15 cellular contexts compared by ENCODE assay signal in the genomic region with DNA sequence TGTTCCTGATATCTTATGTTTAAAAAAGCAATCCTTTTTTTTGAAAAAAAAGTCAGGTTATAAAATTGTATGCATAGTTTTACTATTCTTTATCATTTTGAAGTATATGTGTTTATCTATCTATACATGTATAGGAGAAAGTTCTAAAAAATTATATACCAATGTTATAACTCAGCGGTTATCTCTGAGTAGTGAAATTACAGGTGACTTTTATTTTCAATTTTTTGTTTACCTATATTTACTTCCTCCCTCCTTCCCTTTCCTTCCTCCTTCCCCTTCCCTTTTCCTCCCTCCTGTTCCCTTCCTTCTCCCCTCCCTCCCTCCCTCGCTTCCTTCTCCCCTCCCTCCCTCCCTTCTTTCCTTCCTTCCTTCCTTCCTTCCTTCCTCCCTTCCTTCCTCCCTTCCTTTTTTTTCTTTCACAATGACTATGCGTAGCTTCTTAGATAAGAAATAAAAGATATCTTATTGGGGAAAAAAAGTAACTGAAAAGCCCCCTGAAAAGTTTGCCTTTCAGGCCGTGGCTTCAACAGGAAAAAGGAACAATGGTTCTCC.
A peak's percentile ranks its signal among the peaks of the same experiment; 100 is the strongest.
DNase-seq lines count a peak whose midpoint lies in the region; ATAC-seq and TF ChIP-seq lines count a peak whose summit lies in the region.
"Had no signal": no experiment of that assay in that cellular context is flagged by ENCODE, and none has a peak within 500 bp of the region (broad histone marks: within the 10 kb centered on the region; RNA-seq: fewer than 3 reads in every experiment).

No MANE protein-coding gene starts in this region.

- H3K9me3 ChIP-seq in HCT116 (ENCODE audit: control insufficient read depth in 1 of 2, insufficient read depth in 1 of 2, low read depth in 1 of 2, low read length in 2 of 2) (no peaks in the 10 kb centered on the region), colonic mucosa (no peaks in the 10 kb centered on the region), muscle layer of duodenum (ENCODE audit: control insufficient read depth in 1 of 2, low read length in 2 of 2) (no peaks in the 10 kb centered on the region)

- no peak for DNase-seq in HCT116 (ENCODE audit: low read depth, low spot score)
- DNase-seq in colonic mucosa, result no peak
- no peak for DNase-seq in 8988T
- DNase-seq in activated naive CD4-positive, alpha-beta T cell treated with anti-CD3 and anti-CD28 coated beads, Interleukin-2, amount 50 U/mL, for 72 hours (ENCODE audit: low spot score in 2 of 2), result no peak
- DNase-seq in natural killer cell, result no peak
- DNase-seq: activated CD4-positive, alpha-beta T cell treated with anti-CD3 and anti-CD28 coated beads for 48 hours; activated T-cell treated with anti-CD3 and anti-CD28 coated beads, Interleukin-2, amount 50 U/mL, for 4 hours; CD4-positive, CD25-positive, alpha-beta regulatory T cell; effector memory CD8-positive, alpha-beta T cell; NCI-H526 had no signal

- H3K27ac Mint-ChIP-seq in activated naive CD4-positive, alpha-beta T cell treated with anti-CD3 and anti-CD28 coated beads, Interleukin-2, amount 50 U/mL, for 72 hours, result no peak overlapping the region
- no peak overlapping the region for H3K27ac Mint-ChIP-seq in natural killer cell
- H3K27ac Mint-ChIP-seq: CD4-positive, CD25-positive, alpha-beta regulatory T cell; effector memory CD8-positive, alpha-beta T cell; T-helper 1 cell treated with Interleukin-12 subunit alpha and Interleukin-12 subunit beta and Interleukin-4 antibody, amounts not matched to agents 30 μg/mL and 1 μg/mL, for 36 hours had no signal

- TF ChIP-seq CTCF in HCT116 (IDR thresholded peaks at IDR 0.05 in 2 of 3, conservative IDR thresholded peaks at IDR 0.05 in 1 of 3; ENCODE audit: borderline replicate concordance in 1 of 3, insufficient read depth in 1 of 3, low read depth in 2 of 3, low read length in 2 of 3) (no peak), colonic mucosa (IDR thresholded peaks at IDR 0.05) (no peak), natural killer cell (IDR thresholded peaks at IDR 0.05) (no peak)

- peaks cover 8 to 13% of the 10 kb centered on the region in 2 donors for H3K4me1 Mint-ChIP-seq in natural killer cell

- peaks cover 5 to 7% of the 10 kb centered on the region in 2 donors for H3K27me3 Mint-ChIP-seq in natural killer cell (ENCODE audit: low read depth in 2 of 2)

- POLR2A ChIA-PET in HCT116 (lab: Charles Lee), result interaction anchor here (2.4 kb wide), 1 partner anchor 292 kb away, joined by 8 read pairs; no protein-coding TSS in a partner anchor

- intact Hi-C loops in HCT116 (cut with micrococcal nuclease), result no loop called here
- intact Hi-C loops in colonic mucosa (cut with DNase I), result no loop called here
- intact Hi-C loops in natural killer cell (cut with micrococcal nuclease), result no loop called here

- CTCF ChIA-PET in HCT116 (lab: Charles Lee), result interaction anchor here (0.9 to 21.2 kb wide), 5 partner anchors 18 to 291 kb away, joined by 3 to 338 read pairs (median 9); no protein-coding TSS in a partner anchor

- peak overlapping the region; percentile 63 for H3K4me2 ChIP-seq in HCT116 (ENCODE audit: low read length)
- H3K4me2 ChIP-seq: KMS-11 had no signal

- no peaks in the 10 kb centered on the region for H3K27me3 ChIP-seq in HCT116 (ENCODE audit: insufficient read depth, low read length)
- no peaks in the 10 kb centered on the region for H3K27me3 ChIP-seq in colonic mucosa
- H3K27me3 ChIP-seq in muscle layer of duodenum (ENCODE audit: low read depth, low read length), result no peaks in the 10 kb centered on the region

- no peak for TF ChIP-seq RAD21 in HCT116 (IDR thresholded peaks at IDR 0.05; ENCODE audit: low read depth)

- no peak for TF ChIP-seq POLR2A in HCT116 (IDR thresholded peaks at IDR 0.05; ENCODE audit: borderline replicate concordance, extremely low read depth, insufficient read depth, insufficient read length)

- H3K9me2 ChIP-seq in HCT116 (ENCODE audit: insufficient read depth), result no peaks in the 10 kb centered on the region

- ATAC-seq in HCT116 (no peak), natural killer cell (no peak), HG02885 (IDR thresholded peaks at IDR 0.05; ENCODE audit: poor library complexity, unreplicated experiment) (no peak)
- no peak for ATAC-seq in activated naive CD4-positive, alpha-beta T cell treated with anti-CD3 and anti-CD28 coated beads, Interleukin-2, amount 50 U/mL, for 72 hours
- ATAC-seq: activated T-cell treated with anti-CD3 and anti-CD28 coated beads, Interleukin-2, amount 50 U/mL, for 4 hours; effector memory CD8-positive, alpha-beta T cell had no signal

- H3K4me1 ChIP-seq in HCT116 (ENCODE audit: control insufficient read depth in 1 of 2, insufficient read depth in 2 of 2, low read length in 2 of 2), result peaks cover 16 to 28% of the 10 kb centered on the region in 2 experiments; a peak in 3 of 4 replicates
- no peaks in the 10 kb centered on the region for H3K4me1 ChIP-seq in colonic mucosa
- peaks cover 4 to 5% of the 10 kb centered on the region in 2 donors for H3K4me1 ChIP-seq in muscle layer of duodenum (ENCODE audit: control insufficient read depth in 1 of 2, insufficient read depth in 2 of 2, low read length in 2 of 2)

- no peak overlapping the region for H2AFZ ChIP-seq in HCT116 (ENCODE audit: low read depth, low read length, poor library complexity, severe bottlenecking)

- H4K20me1 ChIP-seq in HCT116 (ENCODE audit: insufficient read depth), result no peaks in the 10 kb centered on the region

- H3K9me3 Mint-ChIP-seq in activated naive CD4-positive, alpha-beta T cell treated with anti-CD3 and anti-CD28 coated beads, Interleukin-2, amount 50 U/mL, for 72 hours, result no peaks in the 10 kb centered on the region
- H3K9me3 Mint-ChIP-seq in natural killer cell, result no peaks in the 10 kb centered on the region
- H3K9me3 Mint-ChIP-seq: activated T-cell treated with anti-CD3 and anti-CD28 coated beads, Interleukin-2, amount 50 U/mL, for 4 hours; effector memory CD8-positive, alpha-beta T cell; T-helper 1 cell treated with Interleukin-12 subunit alpha and Interleukin-12 subunit beta and Interleukin-4 antibody, amounts not matched to agents 30 μg/mL and 1 μg/mL, for 36 hours had no signal

- H3K36me3 Mint-ChIP-seq in activated naive CD4-positive, alpha-beta T cell treated with anti-CD3 and anti-CD28 coated beads, Interleukin-2, amount 50 U/mL, for 72 hours, result no peaks in the 10 kb centered on the region
- H3K36me3 Mint-ChIP-seq in natural killer cell, result no peaks in the 10 kb centered on the region
- H3K36me3 Mint-ChIP-seq: CD4-positive, CD25-positive, alpha-beta regulatory T cell had no signal

- H3K36me3 ChIP-seq in HCT116 (ENCODE audit: control insufficient read depth in 1 of 2, insufficient read depth in 2 of 2, low read length in 2 of 2) (no peaks in the 10 kb centered on the region), colonic mucosa (no peaks in the 10 kb centered on the region), muscle layer of duodenum (ENCODE audit: control insufficient read depth in 1 of 2, insufficient read depth in 2 of 2, low read length in 2 of 2) (no peaks in the 10 kb centered on the region)

- H3K4me3 ChIP-seq in HCT116 (replicated peaks in 1 of 2; ENCODE audit: low read depth in 1 of 2, low read length in 2 of 2) (no peak overlapping the region), colonic mucosa (no peak overlapping the region), muscle layer of duodenum (ENCODE audit: low read depth in 1 of 2, low read length in 2 of 2) (no peak overlapping the region)

- no peak overlapping the region for H3K4me3 Mint-ChIP-seq in natural killer cell
- H3K4me3 Mint-ChIP-seq: activated T-cell treated with anti-CD3 and anti-CD28 coated beads, Interleukin-2, amount 50 U/mL, for 4 hours; CD4-positive, CD25-positive, alpha-beta regulatory T cell; effector memory CD8-positive, alpha-beta T cell; T-helper 1 cell treated with Interleukin-12 subunit alpha and Interleukin-12 subunit beta and Interleukin-4 antibody, amounts not matched to agents 30 μg/mL and 1 μg/mL, for 36 hours had no signal

- H3K27ac ChIP-seq in HCT116 (ENCODE audit: low read depth, low read length), result peak overlapping the region; percentile 27; the same call in 1 of the 2 replicates
- peak overlapping the region; percentile 21 for H3K27ac ChIP-seq in colonic mucosa
- peak overlapping the region; percentile 35 for H3K27ac ChIP-seq in muscle layer of duodenum (ENCODE audit: low read length)
- H3K27ac ChIP-seq in temporal lobe (ENCODE audit: low read depth, low read length), result peak overlapping the region; percentile 2
- H3K27ac ChIP-seq: KMS-11 had no signal

- BruUV-seq in HCT116 (replicated peaks; lab: Mats Ljungman, UMichigan), result no TSS peak

- no peaks in the 10 kb centered on the region for H3K79me2 ChIP-seq in HCT116 (ENCODE audit: insufficient read depth, low read length)

- RAD21 ChIA-PET in HCT116 (lab: Charles Lee; ENCODE audit: low non-redundant PET in 1 of 2, low total read pairs in 2 of 2, uncharacterized antibody in 2 of 2, unreplicated experiment in 2 of 2), result no interaction called here

- H3K9ac ChIP-seq in HCT116 (ENCODE audit: low read length) (no peak overlapping the region), colonic mucosa (ENCODE audit: low read depth in 2 of 2, low read length in 2 of 2) (no peak overlapping the region)
- H3K9ac ChIP-seq: KMS-11 had no signal

TF ChIP-seq in HCT116, 20 proteins besides CTCF, POLR2A, EP300 and RAD21 (continues in another document):
- TF ChIP-seq EZH2phosphoT487 (IDR thresholded peaks at IDR 0.05; ENCODE audit: borderline replicate concordance) (no peak), ELF1 (IDR thresholded peaks at IDR 0.05; ENCODE audit: borderline replicate concordance, low read depth) (no peak), SIN3A (IDR thresholded peaks at IDR 0.05; ENCODE audit: low read depth) (no peak), ATF3 (IDR thresholded peaks at IDR 0.05) (no peak), ZNF274 (IDR thresholded peaks at IDR 0.05; ENCODE audit: low read depth, low read length) (no peak), FOSL1 (IDR thresholded peaks at IDR 0.05; ENCODE audit: low read depth) (no peak), SP1 (IDR thresholded peaks at IDR 0.05; ENCODE audit: low read depth) (no peak), CBX3 (IDR thresholded peaks at IDR 0.05; ENCODE audit: low read depth) (no peak)
